Comparison of ENCODE assay signal across 1 cellular context in the genomic region with DNA sequence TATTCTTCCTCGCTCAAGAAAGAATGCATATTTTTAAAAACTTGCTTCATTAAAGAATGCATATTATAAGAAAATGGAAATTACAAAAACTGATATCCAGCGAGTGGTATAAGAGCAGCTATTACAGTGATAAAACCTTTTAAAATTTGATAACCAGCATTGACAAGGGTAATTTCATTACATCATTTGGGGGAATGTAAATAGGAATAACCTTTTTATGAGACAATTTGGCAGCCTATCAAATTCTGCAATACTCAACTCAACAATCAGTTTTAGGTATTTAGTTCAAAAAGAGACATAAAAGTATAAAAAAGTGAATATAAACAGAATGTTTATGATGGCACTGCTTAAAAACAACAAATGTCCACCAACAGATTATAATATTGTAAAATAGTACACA.
TF ChIP-seq lines count a peak whose summit lies in the region.

No MANE protein-coding gene starts in this region.

TF ChIP-seq in HEK293, 187 proteins besides CTCF, POLR2A, EP300 and RAD21 (continued from another document):
- no peak for TF ChIP-seq MYNN (tag by site-specific recombination; IDR thresholded peaks at IDR 0.05; ENCODE audit: borderline replicate concordance)
- TF ChIP-seq ZNF174 (tag by site-specific recombination; IDR thresholded peaks at IDR 0.05) = no peak
- no peak for TF ChIP-seq KLF10 (tag by site-specific recombination; IDR thresholded peaks at IDR 0.05)
- TF ChIP-seq ZNF514 (tag by site-specific recombination; IDR thresholded peaks at IDR 0.05) = no peak
TF ChIP-seq in HEK293: peak in this region for 6.
